Comparison of ENCODE assay signal across 8 cellular contexts in genomic region chr17:42577140-42577531, GRCh38. TPM values are rescaled to one million over a fixed set of nuclear protein-coding genes. Genes with fewer than 3 reads are reported as not detected.
DNase-seq lines count a peak whose midpoint lies in the region; ATAC-seq and TF ChIP-seq lines count a peak whose summit lies in the region.

No MANE protein-coding gene starts in this region.

- H3K9me3 ChIP-seq in heart left ventricle (no peaks in the 10 kb centered on the region), tibial artery (no peaks in the 10 kb centered on the region)

- H3K4me3 ChIP-seq in heart left ventricle: peak overlapping the region; percentile 22 to 96 (median 65)
- peak overlapping the region; percentile 57 to 61 for H3K4me3 ChIP-seq in tibial artery

- H3K4me3 Mint-ChIP-seq in activated naive CD8-positive, alpha-beta T cell: peak overlapping the region; percentile 100

- peak overlapping the region; percentile 99 for H3K27ac Mint-ChIP-seq in activated naive CD8-positive, alpha-beta T cell

- H3K36me3 ChIP-seq in heart left ventricle: peaks cover 0 to 69% (median 61%) of the 10 kb centered on the region in 9 donors
- H3K36me3 ChIP-seq in tibial artery: peaks cover 34 to 62% (median 46%) of the 10 kb centered on the region in 3 donors

- no peaks in the 10 kb centered on the region for H3K27me3 ChIP-seq in heart left ventricle
- H3K27me3 ChIP-seq in tibial artery: no peaks in the 10 kb centered on the region

- H3K27ac ChIP-seq in heart left ventricle: peak overlapping the region in 10 of 12 donors; percentile 85 to 99 (median 91)
- peak overlapping the region; percentile 78 to 89 for H3K27ac ChIP-seq in tibial artery

- H3K36me3 Mint-ChIP-seq in activated naive CD8-positive, alpha-beta T cell: peaks cover 3% of the 10 kb centered on the region

- no peak for TF ChIP-seq CTCF in heart left ventricle (IDR thresholded peaks at IDR 0.05)
- no peak for TF ChIP-seq CTCF in tibial artery (IDR thresholded peaks at IDR 0.05)

- 3 to 10% (median 5%) methylated on average over 18 of the region's 18 CpGs for WGBS in heart left ventricle, 4 donors

- peaks cover 29% of the 10 kb centered on the region for H3K4me1 Mint-ChIP-seq in activated naive CD8-positive, alpha-beta T cell (ENCODE audit: low read depth)

- no peak for TF ChIP-seq POLR2A in heart left ventricle (IDR thresholded peaks at IDR 0.05)

- H3K9me3 Mint-ChIP-seq in activated naive CD8-positive, alpha-beta T cell (ENCODE audit: low read depth): no peaks in the 10 kb centered on the region

- no peaks in the 10 kb centered on the region for H3K27me3 Mint-ChIP-seq in activated naive CD8-positive, alpha-beta T cell

- intact Hi-C loops in heart left ventricle (cut with DNase I) (loop anchor here in 5 of 10 donors (1.0 to 10.0 kb wide), 5 partner anchors 32 to 360 kb away; partner anchors contain the start of genes RAMP2 (in 3 of the 5), PLEKHH3 (in 2 of the 5), RETREG3 (in 1 of the 5) and TUBG1 (in 1 of the 5)), left cardiac atrium (cut with DNase I) (loop anchor here (5.0 to 10.0 kb wide), 2 partner anchors 98 to 185 kb away; partner anchors contain the start of genes PLEKHH3 (in 1 of the 2) and RAMP2 (in 1 of the 2)), tibial artery (cut with DNase I; ENCODE audit: low total_unique reads) (no loop called here)

- no peak for ATAC-seq in heart left ventricle
- ATAC-seq in left cardiac atrium: no peak
- ATAC-seq in left lobe of liver: peak; percentile 35
- ATAC-seq in GM21786 (IDR thresholded peaks at IDR 0.05; ENCODE audit: unreplicated experiment): no peak

- peak in 1 of 5 donors; percentile 35 for DNase-seq in heart left ventricle
- DNase-seq in left cardiac atrium: no peak
- DNase-seq in left lobe of liver (ENCODE audit: low spot score): no peak
- no peak for DNase-seq in tibial artery
- no peak for DNase-seq in cerebellar nuclear complex (lab: John Stamatoyannopoulos, UW)
- no peak for DNase-seq in SK-N-DZ (ENCODE audit: low spot score)

- H3K4me1 ChIP-seq in heart left ventricle (peaks cover 0 to 32% (median 14%) of the 10 kb centered on the region in 12 donors), tibial artery (peaks cover 0 to 21% (median 19%) of the 10 kb centered on the region in 4 donors)

RNA-seq across cellular contexts. Expression of gene PSMC3IP, which starts 0.4 kb away (rescaled TPM):
- total RNA-seq in heart left ventricle: 1 to 10 TPM in 7 of 9 donors, under 1 TPM in 2; 0.71 to 4.1 (median 2.0) TPM
- polyA plus RNA-seq in heart left ventricle: 1 to 10 TPM; 2.1 to 2.9 TPM
- 1 to 10 TPM; 2.2 to 3.4 TPM for total RNA-seq in left cardiac atrium
- 0.65 TPM for total RNA-seq in left lobe of liver
- 49.3 and 53.6 TPM in 2 replicates for polyA plus RNA-seq in SK-N-DZ (2014; cell fraction: cytosol; rRNA removed)
- polyA plus RNA-seq in SK-N-DZ (2014; cell fraction: nucleus; rRNA removed): 83.5 and 85.1 TPM in 2 replicates

RNA-seq across cellular contexts. Expression of gene MLX, which starts 10.2 kb away (rescaled TPM):
- total RNA-seq in heart left ventricle (10 to 100 TPM; 48.1 to 76.2 (median 57.9) TPM), left cardiac atrium (10 to 100 TPM; 51.3 to 55.3 TPM), left lobe of liver (38.7 TPM)
- 10 to 100 TPM; 53.1 to 71.7 TPM for polyA plus RNA-seq in heart left ventricle
- polyA plus RNA-seq in SK-N-DZ (2014; cell fraction: cytosol; rRNA removed): 26.7 and 32.4 TPM in 2 replicates
- 75.7 and 102 TPM in 2 replicates for polyA plus RNA-seq in SK-N-DZ (2014; cell fraction: nucleus; rRNA removed)

RNA-seq across cellular contexts. Expression of gene COASY, which starts 15.2 kb away (rescaled TPM):
- total RNA-seq in heart left ventricle: 10 to 100 TPM; 24.3 to 50.4 (median 33.2) TPM
- 10 to 100 TPM; 37.5 to 59.1 TPM for polyA plus RNA-seq in heart left ventricle
- total RNA-seq in left cardiac atrium: 10 to 100 TPM; 37.2 to 37.5 TPM
- total RNA-seq in left lobe of liver: 78.8 TPM
- polyA plus RNA-seq in SK-N-DZ (2014; cell fraction: cytosol; rRNA removed): 33.3 and 40.2 TPM in 2 replicates
- 89.3 TPM in 2 replicates for polyA plus RNA-seq in SK-N-DZ (2014; cell fraction: nucleus; rRNA removed)

RNA-seq across cellular contexts. Expression of gene HSD17B1, which starts 24.4 kb away (rescaled TPM):
- total RNA-seq in heart left ventricle (1 to 10 TPM in 3 of 9 donors, under 1 TPM in 5, not detected in 1; 0.32 to 1.7 (median 0.97) TPM), left cardiac atrium (1 to 10 TPM; 2.8 to 3.7 TPM), left lobe of liver (1.3 TPM)
- polyA plus RNA-seq in heart left ventricle: 1 to 10 TPM; 1.2 to 1.8 TPM
- 0.33 and 1.2 TPM in 2 replicates for polyA plus RNA-seq in SK-N-DZ (2014; cell fraction: cytosol; rRNA removed)
- 0.76 and 1.3 TPM in 2 replicates for polyA plus RNA-seq in SK-N-DZ (2014; cell fraction: nucleus; rRNA removed)

RNA-seq across cellular contexts. Expression of gene RETREG3, which starts 32.0 kb away (rescaled TPM):
- 10 to 100 TPM; 21.3 to 39.0 (median 28.3) TPM for total RNA-seq in heart left ventricle
- polyA plus RNA-seq in heart left ventricle: 10 to 100 TPM; 12.2 to 16.8 TPM
- total RNA-seq in left cardiac atrium: 10 to 100 TPM; 26.0 to 26.1 TPM
- 56.3 TPM for total RNA-seq in left lobe of liver
- 55.2 and 70.6 TPM in 2 replicates for polyA plus RNA-seq in SK-N-DZ (2014; cell fraction: cytosol; rRNA removed)
- 26.3 and 32.5 TPM in 2 replicates for polyA plus RNA-seq in SK-N-DZ (2014; cell fraction: nucleus; rRNA removed)
